In genomic region chr10:87095241-87095945, GRCh38 we compare ENCODE assay signal across 8 cellular contexts.
DNase-seq lines count a peak whose midpoint lies in the region; ATAC-seq and TF ChIP-seq lines count a peak whose summit lies in the region.

No MANE protein-coding gene starts in this region.

- H3K36me3 ChIP-seq in mucosa of rectum (ENCODE audit: control insufficient read depth in 2 of 2, insufficient read depth in 2 of 2, low read length in 2 of 2) = peaks cover 0 to 5% of the 10 kb centered on the region in 2 donors

- peak; percentile 86 for DNase-seq in AG08396 (ENCODE audit: low spot score)
- peak; percentile 68 for DNase-seq in NOMO-1 treated with dmso at 0.1 percent for 144 hours (lab: John Stamatoyannopoulos, UW; ENCODE audit: unreplicated experiment)
- peak; percentile 56 for DNase-seq in activated T-cell treated with anti-CD3 and anti-CD28 coated beads for 1 hour (ENCODE audit: low read depth)
- peak; percentile 79 for DNase-seq in epithelial cell of esophagus (ENCODE audit: low read depth)
- DNase-seq in stimulated activated CD8-positive, alpha-beta memory T cell treated with anti-CD3 and anti-CD28 coated beads, Interleukin-4, amount 100 ng/mL, for 48 hours = peak; percentile 80

- peak overlapping the region; percentile 98 for H3K27ac ChIP-seq in mucosa of rectum (ENCODE audit: low read depth in 2 of 2, low read length in 2 of 2)

- ATAC-seq in GM18867 (IDR thresholded peaks at IDR 0.05; ENCODE audit: unreplicated experiment) (peak; percentile 64), HG03095 (IDR thresholded peaks at IDR 0.05; ENCODE audit: unreplicated experiment) (peak; percentile 45)

- peak overlapping the region; percentile 70 for H3K4me3 ChIP-seq in epithelial cell of esophagus (ENCODE audit: low read length)
- H3K4me3 ChIP-seq in mucosa of rectum (ENCODE audit: low read length in 2 of 2) = peak overlapping the region; percentile 72 to 82

- peak overlapping the region; percentile 77 to 82 for H3K9ac ChIP-seq in mucosa of rectum (ENCODE audit: low read depth in 1 of 2, low read length in 2 of 2)

- H3K27me3 ChIP-seq in mucosa of rectum (ENCODE audit: control insufficient read depth in 2 of 2, insufficient read depth in 2 of 2, low read length in 2 of 2) = no peaks in the 10 kb centered on the region

- peaks cover 21 to 28% of the 10 kb centered on the region in 2 donors for H3K4me1 ChIP-seq in mucosa of rectum (ENCODE audit: control insufficient read depth in 2 of 2, insufficient read depth in 2 of 2, low read length in 2 of 2)

- no peak for TF ChIP-seq CTCF in epithelial cell of esophagus (IDR thresholded peaks at IDR 0.05; ENCODE audit: insufficient read depth, low read depth, low read length, missing control alignments)

- no peaks in the 10 kb centered on the region for H3K9me3 ChIP-seq in mucosa of rectum (ENCODE audit: control insufficient read depth in 2 of 2, low read length in 2 of 2)

Comparison
In these comparisons a context has a peak if more than half of its experiments do, and no peak if none do; other contexts are left out.
1. Peak in every context shown above with its lines: DNase-seq, ATAC-seq, H3K4me3 ChIP-seq and H3K27ac ChIP-seq.